ENCODE assay signal across 1 cellular context in genomic region chr20:21324126-21324525, GRCh38.
TF ChIP-seq lines count a peak whose summit lies in the region.

No MANE protein-coding gene starts in this region.

TF ChIP-seq in GM23338, 12 proteins besides CTCF, POLR2A, EP300 and RAD21 (continued from another document):
- TF ChIP-seq ZNF462 (CRISPR knock-in tag; IDR thresholded peaks at IDR 0.05) (no peak), ZNF114 (CRISPR knock-in tag; IDR thresholded peaks at IDR 0.05) (no peak), REST (IDR thresholded peaks at IDR 0.05; ENCODE audit: unreplicated experiment) (no peak), NANOG (IDR thresholded peaks at IDR 0.05; ENCODE audit: borderline replicate concordance) (no peak), CREB1 (CRISPR knock-in tag; IDR thresholded peaks at IDR 0.05; ENCODE audit: low read depth) (no peak), EZH2phosphoT487 (IDR thresholded peaks at IDR 0.05; ENCODE audit: unreplicated experiment) (no peak), JUNB (IDR thresholded peaks at IDR 0.05; ENCODE audit: unreplicated experiment) (no peak), STAT1 (IDR thresholded peaks at IDR 0.05; ENCODE audit: unreplicated experiment) (no peak), ZNF331 (CRISPR knock-in tag; IDR thresholded peaks at IDR 0.05; ENCODE audit: low read depth) (no peak), POLR2AphosphoS5 (IDR thresholded peaks at IDR 0.05; ENCODE audit: low read depth) (no peak)
